ENCODE assay signal across 12 cellular contexts in genomic region chr7:115099906-115100305, GRCh38.
DNase-seq lines count a peak whose midpoint lies in the region; ATAC-seq, FAIRE-seq and TF ChIP-seq lines count a peak whose summit lies in the region.
"Had no signal": no experiment of that assay in that cellular context is flagged by ENCODE, and none has a peak within 500 bp of the region (broad histone marks: within the 10 kb centered on the region; RNA-seq: fewer than 3 reads in every experiment).

No MANE protein-coding gene starts in this region.

- no peaks in the 10 kb centered on the region for H3K27me3 ChIP-seq in foreskin keratinocyte
- no peaks in the 10 kb centered on the region for H3K27me3 ChIP-seq in gastroesophageal sphincter
- H3K27me3 ChIP-seq: BLaER1 had no signal

- H3K36me3 ChIP-seq in gastroesophageal sphincter, result no peaks in the 10 kb centered on the region
- H3K36me3 ChIP-seq: BLaER1 had no signal

- H3K27ac ChIP-seq in A549 (peak overlapping the region in 1 of 2 experiments; percentile 68; a peak in 3 of 6 replicates), foreskin keratinocyte (no peak overlapping the region), gastroesophageal sphincter (no peak overlapping the region)
- H3K27ac ChIP-seq: BLaER1 had no signal

- TF ChIP-seq CTCF in A549 (IDR thresholded peaks at IDR 0.05) (no peak), foreskin keratinocyte (conservative IDR thresholded peaks at IDR 0.05) (peak; percentile 43), gastroesophageal sphincter (IDR thresholded peaks at IDR 0.05) (no peak), natural killer cell (IDR thresholded peaks at IDR 0.05) (no peak)

- no peak for FAIRE-seq in A549 (lab: Jason Lieb, UNC)

- H3K9me3 ChIP-seq in A549, result no peaks in the 10 kb centered on the region
- H3K9me3 ChIP-seq in gastroesophageal sphincter, result no peaks in the 10 kb centered on the region
- H3K9me3 ChIP-seq: BLaER1, SK-N-SH had no signal

- no peak for TF ChIP-seq POLR2A in A549 (IDR thresholded peaks at IDR 0.05; ENCODE audit: low read length)
- no peak for TF ChIP-seq POLR2A in gastroesophageal sphincter (IDR thresholded peaks at IDR 0.05)

- CTCF ChIA-PET in A549 (lab: Yijun Ruan, JAX), result interaction anchor here (0.7 to 1.7 kb wide), 2 partner anchors 12 to 51 kb away, joined by 3 to 5 read pairs; no protein-coding TSS in a partner anchor

- no peak overlapping the region for H3K27ac Mint-ChIP-seq in activated T-helper 17 cell treated with anti-CD3 and anti-CD28 coated beads, Interleukin-2, amount 50 U/mL, for 72 hours
- H3K27ac Mint-ChIP-seq in natural killer cell, result no peak overlapping the region
- H3K27ac Mint-ChIP-seq: activated naive CD4-positive, alpha-beta T cell treated with anti-CD3 and anti-CD28 coated beads, Interleukin-2, amount 50 U/mL, for 24 hours had no signal

- H3K4me1 ChIP-seq in A549, result peaks cover 21% of the 10 kb centered on the region; the same call in 2 of the 3 replicates
- peaks cover 9% of the 10 kb centered on the region for H3K4me1 ChIP-seq in foreskin keratinocyte
- H3K4me1 ChIP-seq in gastroesophageal sphincter, result no peaks in the 10 kb centered on the region
- H3K4me1 ChIP-seq: BLaER1 had no signal

- 0% methylated on average over 1 of the region's 1 CpG for WGBS in A549 (ENCODE audit: missing lambda C conversion rate)
- WGBS in gastroesophageal sphincter (ENCODE audit: low coverage in 1 of 2), 2 donors, result 25 to 57% methylated on average over 1 of the region's 1 CpG

- no peaks in the 10 kb centered on the region for H3K27me3 Mint-ChIP-seq in activated T-helper 17 cell treated with anti-CD3 and anti-CD28 coated beads, Interleukin-2, amount 50 U/mL, for 72 hours
- peaks cover 0 to 5% of the 10 kb centered on the region in 2 donors for H3K27me3 Mint-ChIP-seq in natural killer cell (ENCODE audit: low read depth in 2 of 2)
- H3K27me3 Mint-ChIP-seq: activated naive CD4-positive, alpha-beta T cell treated with anti-CD3 and anti-CD28 coated beads, Interleukin-2, amount 50 U/mL, for 24 hours had no signal

- POLR2A ChIA-PET in A549 (lab: Yijun Ruan, JAX), result no interaction called here

- no peaks in the 10 kb centered on the region for H3K9me3 Mint-ChIP-seq in activated T-helper 17 cell treated with anti-CD3 and anti-CD28 coated beads, Interleukin-2, amount 50 U/mL, for 72 hours
- H3K9me3 Mint-ChIP-seq in natural killer cell, result no peaks in the 10 kb centered on the region
- H3K9me3 Mint-ChIP-seq: activated naive CD4-positive, alpha-beta T cell treated with anti-CD3 and anti-CD28 coated beads, Interleukin-2, amount 50 U/mL, for 24 hours had no signal

- peak; percentile 21 to 26; a peak in 3 of 5 replicates for TF ChIP-seq RAD21 in A549 (conservative IDR thresholded peaks at IDR 0.05 in 1 of 2, IDR thresholded peaks at IDR 0.05 in 1 of 2)

- no peak overlapping the region for H3K4me3 ChIP-seq in A549
- no peak overlapping the region for H3K4me3 ChIP-seq in gastroesophageal sphincter
- H3K4me3 ChIP-seq: BLaER1 had no signal

- H3K4me1 Mint-ChIP-seq in activated T-helper 17 cell treated with anti-CD3 and anti-CD28 coated beads, Interleukin-2, amount 50 U/mL, for 72 hours, result no peaks in the 10 kb centered on the region
- peaks cover 0 to 5% of the 10 kb centered on the region in 2 donors for H3K4me1 Mint-ChIP-seq in natural killer cell

- peak; percentile 23 to 55 for DNase-seq in A549 (ENCODE audit: low read depth in 1 of 2, low spot score in 1 of 2)
- DNase-seq in H4 (ENCODE audit: low spot score), result peak; percentile 62
- DNase-seq in foreskin keratinocyte, result peak; percentile 47 to 62
- no peak for DNase-seq in natural killer cell
- DNase-seq: NCI-H2171 treated with DMSO at 0.1 percent for 48 hours, SK-N-SH had no signal

- TF ChIP-seq EP300 in A549 (IDR thresholded peaks at IDR 0.05) (no peak), gastroesophageal sphincter (IDR thresholded peaks at IDR 0.05) (no peak)

- H3K4me2 ChIP-seq in A549, result peak overlapping the region; percentile 13
- H3K4me2 ChIP-seq: BLaER1, SK-N-SH had no signal

- intact Hi-C loops in natural killer cell (cut with micrococcal nuclease), result no loop called here

- peak; percentile 82 to 91 for ATAC-seq in A549
- peak; percentile 40 for ATAC-seq in activated T-helper 17 cell treated with anti-CD3 and anti-CD28 coated beads, Interleukin-2, amount 50 U/mL, for 72 hours (replicated peaks)
- peak; percentile 93 for ATAC-seq in foreskin keratinocyte
- no peak for ATAC-seq in gastroesophageal sphincter
- ATAC-seq in natural killer cell, result no peak
- no peak for ATAC-seq in HG02610 (IDR thresholded peaks at IDR 0.05; ENCODE audit: unreplicated experiment)
- no peak for ATAC-seq in GM21825 (IDR thresholded peaks at IDR 0.05; ENCODE audit: unreplicated experiment)

- no peaks in the 10 kb centered on the region for H3K36me3 Mint-ChIP-seq in activated T-helper 17 cell treated with anti-CD3 and anti-CD28 coated beads, Interleukin-2, amount 50 U/mL, for 72 hours (ENCODE audit: low read depth)
- H3K36me3 Mint-ChIP-seq in natural killer cell, result no peaks in the 10 kb centered on the region
- H3K36me3 Mint-ChIP-seq: activated naive CD4-positive, alpha-beta T cell treated with anti-CD3 and anti-CD28 coated beads, Interleukin-2, amount 50 U/mL, for 24 hours had no signal

- no peak overlapping the region for H3K4me3 Mint-ChIP-seq in activated T-helper 17 cell treated with anti-CD3 and anti-CD28 coated beads, Interleukin-2, amount 50 U/mL, for 72 hours
- H3K4me3 Mint-ChIP-seq in natural killer cell, result no peak overlapping the region
- H3K4me3 Mint-ChIP-seq: activated naive CD4-positive, alpha-beta T cell treated with anti-CD3 and anti-CD28 coated beads, Interleukin-2, amount 50 U/mL, for 24 hours had no signal

TF ChIP-seq in A549, 52 proteins besides CTCF, POLR2A, EP300 and RAD21:
- TF ChIP-seq POLR2AphosphoS2 (conservative IDR thresholded peaks at IDR 0.05; ENCODE audit: low read length), result no peak
- TF ChIP-seq ZSCAN20 (CRISPR knock-in tag; IDR thresholded peaks at IDR 0.05), result no peak
- no peak; the same call in 1 of the 2 replicates for TF ChIP-seq JUNB (IDR thresholded peaks at IDR 0.05)
- TF ChIP-seq FOSL2 (IDR thresholded peaks at IDR 0.05), result 0 out of 2 replicates have a peak, but pooled peaks have one; percentile 33
- TF ChIP-seq FOSL2 (CRISPR knock-in tag; IDR thresholded peaks at IDR 0.05), result peak; percentile 42; the same call in 1 of the 2 replicates
- TF ChIP-seq REST (IDR thresholded peaks at IDR 0.05), result no peak
- no peak for TF ChIP-seq KDM5A (IDR thresholded peaks at IDR 0.05)
- 0 out of 3 replicates have a peak, but pooled peaks have one; percentile 14 for TF ChIP-seq SMC3 (IDR thresholded peaks at IDR 0.05)
- no peak for TF ChIP-seq ESRRA (IDR thresholded peaks at IDR 0.05; ENCODE audit: borderline replicate concordance, low read length)
- TF ChIP-seq HDAC2 (IDR thresholded peaks at IDR 0.05), result no peak
- TF ChIP-seq ZC3H11A (IDR thresholded peaks at IDR 0.05), result no peak
- TF ChIP-seq HOXB5 (CRISPR knock-in tag; IDR thresholded peaks at IDR 0.05), result no peak
- no peak for TF ChIP-seq USF2 (IDR thresholded peaks at IDR 0.05)

Comparison
In these comparisons a context has a peak if more than half of its experiments do, and no peak if none do; other contexts are left out.
1. ATAC-seq: peak in A549 (2 of 2), activated T-helper 17 cell treated with anti-CD3 and anti-CD28 coated beads, Interleukin-2, amount 50 U/mL, for 72 hours (single experiment) and foreskin keratinocyte (single experiment); none in gastroesophageal sphincter (single experiment), natural killer cell (0 of 3), HG02610 (single experiment) and GM21825 (single experiment).